Comparison of ENCODE assay signal across 8 cellular contexts in genomic region chr3:49469876-49470713, GRCh38. TPM values are rescaled to one million over a fixed set of nuclear protein-coding genes. Genes with fewer than 3 reads are reported as not detected.
DNase-seq lines count a peak whose midpoint lies in the region; ATAC-seq and TF ChIP-seq lines count a peak whose summit lies in the region.

TSS of gene DAG1 (plus strand) at chr3:49470267. CDS start at chr3:49510535, 40,268 bp downstream.

- H3K4me1 Mint-ChIP-seq in activated naive CD8-positive, alpha-beta T cell treated with anti-CD3 and anti-CD28 coated beads, Interleukin-2, amount 10 ng/mL, durations not matched to agents 7 days and 5 days, result peaks cover 20% of the 10 kb centered on the region

- H3F3A ChIP-seq in SU-DHL-6 (ENCODE audit: insufficient read depth), result peaks cover 6% of the 10 kb centered on the region; the same call in 1 of the 2 replicates

- H3K27ac ChIP-seq in SU-DHL-6 (ENCODE audit: low read depth, low read length) (peak within 1 kb of the TSS; percentile 85), ovary (peak within 1 kb of the TSS; percentile 78 to 98), thymus (ENCODE audit: low read depth) (peak within 1 kb of the TSS; percentile 98)

- peaks cover 16% of the 10 kb centered on the region for H3K79me2 ChIP-seq in SU-DHL-6 (ENCODE audit: insufficient read depth, low read length)

- intact Hi-C loops in head of caudate nucleus (cut with DNase I), result loop anchor here (5.0 kb wide), 1 partner anchor 82 kb away; the partner anchor contains the start of gene BSN
- intact Hi-C loops in ovary (cut with DNase I), result loop anchor here in 2 of 4 donors (5.0 to 10.0 kb wide), 2 partner anchors 55 to 62 kb away; partner anchors contain the start of genes RHOA (in 1 of the 2) and TCTA (in 1 of the 2)

- peak; percentile 68 for TF ChIP-seq POLR2A in ovary (IDR thresholded peaks at IDR 0.05)

- no peak for TF ChIP-seq CTCF in GM12865 (IDR thresholded peaks at IDR 0.05; ENCODE audit: insufficient read depth, low read depth, low read length, missing control alignments)
- no peak for TF ChIP-seq CTCF in SU-DHL-6 (IDR thresholded peaks at IDR 0.05; ENCODE audit: insufficient read depth, low read length, poor library complexity, severe bottlenecking)
- TF ChIP-seq CTCF in ovary (IDR thresholded peaks at IDR 0.05), result peak in 2 of 3 donors; percentile 30 to 41

- H3K9me3 Mint-ChIP-seq in activated naive CD8-positive, alpha-beta T cell treated with anti-CD3 and anti-CD28 coated beads, Interleukin-2, amount 10 ng/mL, durations not matched to agents 7 days and 5 days, result no peaks in the 10 kb centered on the region

- peak within 1 kb of the TSS; percentile 87 for H3K27ac Mint-ChIP-seq in activated naive CD8-positive, alpha-beta T cell treated with anti-CD3 and anti-CD28 coated beads, Interleukin-2, amount 10 ng/mL, durations not matched to agents 7 days and 5 days

- H3K4me3 ChIP-seq in GM12865 (ENCODE audit: low read depth, low read length) (peak within 1 kb of the TSS; percentile 84), SU-DHL-6 (ENCODE audit: insufficient read depth, low read length, poor library complexity, severe bottlenecking) (peak within 1 kb of the TSS; percentile 60), ovary (peak within 1 kb of the TSS; percentile 92), thymus (ENCODE audit: low read length) (peak within 1 kb of the TSS; percentile 92)

- H3K27me3 ChIP-seq in SU-DHL-6 (ENCODE audit: low read length) (no peaks in the 10 kb centered on the region), ovary (no peaks in the 10 kb centered on the region), thymus (ENCODE audit: control insufficient read depth, insufficient read depth) (no peaks in the 10 kb centered on the region)

- no peaks in the 10 kb centered on the region for H3K9me3 ChIP-seq in SU-DHL-6 (ENCODE audit: insufficient read depth, low read length)
- no peaks in the 10 kb centered on the region for H3K9me3 ChIP-seq in ovary
- H3K9me3 ChIP-seq in thymus (ENCODE audit: control insufficient read depth), result no peaks in the 10 kb centered on the region

- no peaks in the 10 kb centered on the region for H3K27me3 Mint-ChIP-seq in activated naive CD8-positive, alpha-beta T cell treated with anti-CD3 and anti-CD28 coated beads, Interleukin-2, amount 10 ng/mL, durations not matched to agents 7 days and 5 days

- TF ChIP-seq EP300 in ovary (IDR thresholded peaks at IDR 0.05), result no peak

- H3K4me2 ChIP-seq in SU-DHL-6 (ENCODE audit: low read depth, low read length, poor library complexity, severe bottlenecking), result peak within 1 kb of the TSS; percentile 80

- WGBS in ovary, 3 donors, result 0% methylated on average over 85 to 109 of the region's 109 CpGs
- 1% methylated on average over 109 of the region's 109 CpGs for WGBS in thymus

- peak; percentile 84 for ATAC-seq in HG02759 (IDR thresholded peaks at IDR 0.05; ENCODE audit: unreplicated experiment)
- peak; percentile 89 for ATAC-seq in activated naive CD8-positive, alpha-beta T cell treated with anti-CD3 and anti-CD28 coated beads, Interleukin-2, amount 10 ng/mL, durations not matched to agents 7 days and 5 days (ENCODE audit: low read depth)

- peaks cover 15% of the 10 kb centered on the region for H3K36me3 Mint-ChIP-seq in activated naive CD8-positive, alpha-beta T cell treated with anti-CD3 and anti-CD28 coated beads, Interleukin-2, amount 10 ng/mL, durations not matched to agents 7 days and 5 days

- H3K4me1 ChIP-seq in ovary (ENCODE audit: insufficient read depth), result peaks cover 18% of the 10 kb centered on the region
- H3K4me1 ChIP-seq in thymus (ENCODE audit: control insufficient read depth, insufficient read depth, low read length), result peaks cover 14% of the 10 kb centered on the region

- peak; percentile 99 for DNase-seq in GM12865 (ENCODE audit: low read depth)
- peak; percentile 88 to 93 (median 92) for DNase-seq in NCI-H1417 (lab: John Stamatoyannopoulos, UW)
- DNase-seq in activated naive CD8-positive, alpha-beta T cell treated with anti-CD3 and anti-CD28 coated beads, Interleukin-2, amount 10 ng/mL, durations not matched to agents 7 days and 5 days, result peak; percentile 97
- peak; percentile 93 to 98 (median 97) for DNase-seq in head of caudate nucleus
- DNase-seq in ovary, result peak; percentile 99

- H3K4me3 Mint-ChIP-seq in activated naive CD8-positive, alpha-beta T cell treated with anti-CD3 and anti-CD28 coated beads, Interleukin-2, amount 10 ng/mL, durations not matched to agents 7 days and 5 days, result peak within 1 kb of the TSS; percentile 88

- H3K9ac ChIP-seq in SU-DHL-6 (ENCODE audit: low read length), result peak within 1 kb of the TSS; percentile 64

- H4K20me1 ChIP-seq in SU-DHL-6 (ENCODE audit: low read depth, low read length), result no peaks in the 10 kb centered on the region

- H3K36me3 ChIP-seq in SU-DHL-6 (ENCODE audit: low read length), result no peaks in the 10 kb centered on the region
- no peaks in the 10 kb centered on the region for H3K36me3 ChIP-seq in ovary
- no peaks in the 10 kb centered on the region for H3K36me3 ChIP-seq in thymus (ENCODE audit: control insufficient read depth, insufficient read depth)

- H2AFZ ChIP-seq in SU-DHL-6 (ENCODE audit: low read depth, low read length, severe bottlenecking), result peak within 1 kb of the TSS; percentile 82

- POLR2A ChIA-PET in activated naive CD8-positive, alpha-beta T cell treated with anti-CD3 and anti-CD28 coated beads, Interleukin-2, amount 10 ng/mL, durations not matched to agents 7 days and 5 days (lab: Charles Lee), result interaction anchor here (0.5 to 2.0 kb wide), 16 partner anchors 10 to 480 kb away, joined by 3 to 13 read pairs (median 4); partner anchors contain the start of genes QRICH1, RHOA, TCTA and USP19

- H3K9me2 ChIP-seq in SU-DHL-6 (replicated peaks; ENCODE audit: insufficient read depth, low read length), result no peaks in the 10 kb centered on the region

RNA-seq across cellular contexts. Expression of gene DAG1, which starts in this region (rescaled TPM):
- total RNA-seq in activated naive CD8-positive, alpha-beta T cell treated with anti-CD3 and anti-CD28 coated beads, Interleukin-2, amount 10 ng/mL, durations not matched to agents 7 days and 5 days, result 10 to 100 TPM; 14.1 to 17.5 TPM
- 10 to 100 TPM; 22.1 to 90.7 (median 61.8) TPM for total RNA-seq in ovary
- polyA plus RNA-seq in ovary (10 to 100 TPM; 35.5 to 43.1 TPM), thymus (11.5 TPM)

Comparison
In these comparisons a context has a peak if more than half of its experiments do, and no peak if none do; other contexts are left out.
1. Peak in every context shown above with its lines: DNase-seq, ATAC-seq, H3K4me3 ChIP-seq and H3K27ac ChIP-seq.
2. CTCF ChIP-seq: peak in ovary (2 of 3); none in GM12865 (single experiment) and SU-DHL-6 (single experiment).